In genomic region chr1:53639996-53640695, GRCh38 we compare ENCODE assay signal across 1 cellular context.
TF ChIP-seq lines count a peak whose summit lies in the region.

No MANE protein-coding gene starts in this region.

TF ChIP-seq in HepG2, 621 proteins besides CTCF, POLR2A, EP300 and RAD21:
- TF ChIP-seq CBX2 (IDR thresholded peaks at IDR 0.05; ENCODE audit: low read depth, low read length) (no peak), CBX2 (CRISPR knock-in tag; IDR thresholded peaks at IDR 0.05; ENCODE audit: low read depth) (no peak), TRIM24 (CRISPR knock-in tag; IDR thresholded peaks at IDR 0.05) (no peak), ZBTB1 (CRISPR knock-in tag; IDR thresholded peaks at IDR 0.05; ENCODE audit: borderline replicate concordance) (no peak), ZBTB2 (CRISPR knock-in tag; IDR thresholded peaks at IDR 0.05; ENCODE audit: low read depth) (no peak), NPAS2 (CRISPR knock-in tag; IDR thresholded peaks at IDR 0.05; ENCODE audit: borderline replicate concordance) (no peak), RNF2 (conservative IDR thresholded peaks at IDR 0.05; ENCODE audit: low read depth) (no peak), DR1 (CRISPR knock-in tag; IDR thresholded peaks at IDR 0.05) (no peak), HNRNPLL (IDR thresholded peaks at IDR 0.05; ENCODE audit: low read depth, low read length, poor library complexity, severe bottlenecking) (no peak), ADNP (CRISPR knock-in tag; IDR thresholded peaks at IDR 0.05) (no peak), TARDBP (CRISPR knock-in tag; IDR thresholded peaks at IDR 0.05) (no peak), CERS6 (CRISPR knock-in tag; IDR thresholded peaks at IDR 0.05) (no peak), ZBTB4 (CRISPR knock-in tag; IDR thresholded peaks at IDR 0.05; ENCODE audit: borderline replicate concordance) (no peak), ZNF12 (CRISPR knock-in tag; IDR thresholded peaks at IDR 0.05) (no peak)
